Comparison of ENCODE assay signal across 8 cellular contexts in the genomic region with DNA sequence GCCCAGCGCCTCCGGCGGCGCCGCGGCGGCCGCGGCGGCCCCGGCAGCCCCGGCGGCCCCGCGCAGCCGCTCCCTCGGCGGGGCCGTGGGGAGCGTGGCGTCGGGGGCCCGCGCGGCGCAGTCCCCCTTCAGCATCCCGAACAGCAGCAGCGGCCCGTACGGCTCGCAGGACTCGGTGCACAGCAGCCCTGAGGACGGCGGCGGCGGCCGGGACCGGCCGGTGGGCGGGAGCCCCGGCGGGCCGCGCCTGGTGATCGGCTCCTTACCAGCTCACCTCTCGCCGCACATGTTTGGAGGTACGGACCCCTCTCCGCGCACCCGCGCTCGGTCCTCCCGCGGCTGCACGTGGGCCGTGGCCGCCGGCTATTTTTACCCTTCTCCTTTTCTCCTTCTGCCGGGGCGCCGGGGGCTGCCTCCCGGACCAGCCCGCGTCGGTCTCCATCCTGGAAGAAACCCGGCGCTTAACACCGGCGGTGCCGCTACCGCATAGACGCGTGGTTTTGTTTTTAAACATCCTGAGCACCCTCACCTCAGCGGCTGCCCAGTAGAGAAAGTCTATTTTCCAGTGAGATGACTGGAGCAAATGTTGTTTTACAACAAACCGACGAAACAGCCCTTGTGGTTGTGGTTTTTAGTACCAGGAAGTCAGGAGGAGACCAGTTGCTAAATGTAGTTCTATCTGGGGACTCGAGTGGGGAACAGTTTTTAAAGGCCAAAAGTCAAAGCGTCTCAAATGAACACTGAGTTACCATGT. TPM values are rescaled to one million over a fixed set of nuclear protein-coding genes. Genes with fewer than 3 reads are reported as not detected.
A peak's percentile ranks its signal among the peaks of the same experiment; 100 is the strongest.
DNase-seq lines count a peak whose midpoint lies in the region; ATAC-seq and TF ChIP-seq lines count a peak whose summit lies in the region.

No MANE protein-coding gene starts in this region.

- 1 to 2% methylated on average over 4 to 17 of the region's 79 CpGs for WGBS in esophagus squamous epithelium, 2 donors

- peaks cover 5 to 74% (median 28%) of the 10 kb centered on the region in 3 donors for H3K4me1 ChIP-seq in esophagus squamous epithelium

- H3K4me3 ChIP-seq in esophagus squamous epithelium = peak overlapping the region; percentile 89 to 96 (median 92)

- intact Hi-C loops in esophagus squamous epithelium (cut with DNase I) = no loop called here

- ATAC-seq in HG02852 (IDR thresholded peaks at IDR 0.05; ENCODE audit: unreplicated experiment) = peak; percentile 5
- ATAC-seq in natural killer cell treated with Interleukin-12 subunit alpha and Interleukin-12 subunit beta and Interleukin-15 and Interleukin-18, amount 100 ng/mL, for 72 hours = peak; percentile 3 to 14

- H3K27me3 ChIP-seq in esophagus squamous epithelium = no peaks in the 10 kb centered on the region

- peaks cover 37 to 46% of the 10 kb centered on the region in 2 donors for H3K4me1 Mint-ChIP-seq in natural killer cell treated with Interleukin-12 subunit alpha and Interleukin-12 subunit beta and Interleukin-15 and Interleukin-18, amount 100 ng/mL, for 72 hours (ENCODE audit: low read depth in 2 of 2)

- H3K36me3 ChIP-seq in esophagus squamous epithelium = no peaks in the 10 kb centered on the region

- H3K27ac Mint-ChIP-seq in natural killer cell treated with Interleukin-12 subunit alpha and Interleukin-12 subunit beta and Interleukin-15 and Interleukin-18, amount 100 ng/mL, for 72 hours = peak overlapping the region; percentile 96 to 98

- H3K36me3 Mint-ChIP-seq in natural killer cell treated with Interleukin-12 subunit alpha and Interleukin-12 subunit beta and Interleukin-15 and Interleukin-18, amount 100 ng/mL, for 72 hours = peaks cover 12% of the 10 kb centered on the region

- H3K9me3 Mint-ChIP-seq in natural killer cell treated with Interleukin-12 subunit alpha and Interleukin-12 subunit beta and Interleukin-15 and Interleukin-18, amount 100 ng/mL, for 72 hours = no peaks in the 10 kb centered on the region

- peak in 1 of 4 donors; percentile 47 for TF ChIP-seq POLR2A in esophagus squamous epithelium (IDR thresholded peaks at IDR 0.05)

- H3K4me3 Mint-ChIP-seq in natural killer cell treated with Interleukin-12 subunit alpha and Interleukin-12 subunit beta and Interleukin-15 and Interleukin-18, amount 100 ng/mL, for 72 hours = peak overlapping the region; percentile 96

- H3K27ac ChIP-seq in esophagus squamous epithelium (peak overlapping the region; percentile 90 to 100 (median 100)), substantia nigra (ENCODE audit: low read depth, low read length, poor library complexity, severe bottlenecking) (peak overlapping the region; percentile 71)

- peak; percentile 57 for DNase-seq in NCI-H2227 (lab: John Stamatoyannopoulos, UW; ENCODE audit: unreplicated experiment)
- DNase-seq in NCI-H2227 treated with DMSO at 0.1 percent for 48 hours (lab: John Stamatoyannopoulos, UW) = no peak
- DNase-seq in NCI-H774 (lab: John Stamatoyannopoulos, UW) = peak; percentile 11
- peak; percentile 37 for DNase-seq in activated T-cell treated with anti-CD3 and anti-CD28 coated beads for 24 hours (ENCODE audit: low read depth)
- no peak for DNase-seq in esophagus squamous epithelium (lab: John Stamatoyannopoulos, UW)
- DNase-seq in natural killer cell treated with Interleukin-12 subunit alpha and Interleukin-12 subunit beta and Interleukin-15 and Interleukin-18, amount 100 ng/mL, for 72 hours (ENCODE audit: low spot score) = peak; percentile 84
- peak in 10 of 49 donors; percentile 5 to 43 (median 18) for DNase-seq in substantia nigra (lab: John Stamatoyannopoulos, UW)

- H3K27me3 Mint-ChIP-seq in natural killer cell treated with Interleukin-12 subunit alpha and Interleukin-12 subunit beta and Interleukin-15 and Interleukin-18, amount 100 ng/mL, for 72 hours = no peaks in the 10 kb centered on the region

- no peak for TF ChIP-seq CTCF in esophagus squamous epithelium (IDR thresholded peaks at IDR 0.05)

- H3K9me3 ChIP-seq in esophagus squamous epithelium = no peaks in the 10 kb centered on the region

RNA-seq across cellular contexts. Expression of a gene that starts 1.3 kb away (rescaled TPM):
- 10 to 100 TPM; 19.6 to 26.3 (median 22.5) TPM for total RNA-seq in esophagus squamous epithelium
- total RNA-seq in natural killer cell treated with Interleukin-12 subunit alpha and Interleukin-12 subunit beta and Interleukin-15 and Interleukin-18, amount 100 ng/mL, for 72 hours = 10 to 100 TPM; 10.4 to 12.3 TPM

Comparison
In these comparisons a context has a peak if more than half of its experiments do, and no peak if none do; other contexts are left out.
1. DNase-seq: peak in NCI-H2227 (single experiment), NCI-H774 (single experiment), activated T-cell treated with anti-CD3 and anti-CD28 coated beads for 24 hours (single experiment) and natural killer cell treated with Interleukin-12 subunit alpha and Interleukin-12 subunit beta and Interleukin-15 and Interleukin-18, amount 100 ng/mL, for 72 hours (single experiment); none in NCI-H2227 treated with DMSO at 0.1 percent for 48 hours (single experiment) and esophagus squamous epithelium (single experiment).